Comparison of ENCODE assay signal across 8 cellular contexts in the genomic region with DNA sequence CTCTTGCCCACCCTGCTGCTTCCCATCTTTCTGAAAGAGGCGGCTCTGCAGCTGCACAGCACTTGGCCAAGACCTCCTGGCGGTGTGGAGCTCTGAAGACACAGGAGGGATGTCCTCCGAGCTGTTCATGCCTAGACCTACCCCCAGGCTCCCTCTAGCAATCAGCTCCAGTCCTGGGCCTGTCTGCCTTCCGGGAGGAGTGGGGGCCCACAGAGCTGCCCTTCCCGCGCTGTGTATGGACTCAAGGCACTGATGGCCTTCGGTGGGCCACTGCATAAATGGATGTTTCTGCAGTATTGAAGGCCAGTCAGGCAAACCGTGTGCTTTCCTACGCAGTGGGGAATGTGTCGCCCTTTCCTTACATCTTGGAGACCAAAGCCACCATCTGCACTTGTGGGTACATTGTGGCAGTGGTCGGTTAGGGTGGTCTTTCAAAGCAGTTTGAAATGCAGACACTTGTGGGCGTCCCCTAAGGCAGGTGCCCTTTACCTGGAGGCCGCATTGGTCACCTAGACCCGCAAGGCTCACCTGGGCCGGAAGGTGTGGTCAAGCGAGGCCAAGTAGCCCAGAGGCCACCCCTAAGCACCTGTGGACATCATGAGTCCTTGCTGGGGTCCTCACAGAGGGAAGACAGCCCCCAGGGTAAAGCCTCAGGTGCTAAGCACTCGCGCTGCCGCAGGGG. TPM values are rescaled to one million over a fixed set of nuclear protein-coding genes. Genes with fewer than 3 reads are reported as not detected.
A peak's percentile ranks its signal among the peaks of the same experiment; 100 is the strongest.
DNase-seq lines count a peak whose midpoint lies in the region; ATAC-seq, FAIRE-seq and TF ChIP-seq lines count a peak whose summit lies in the region.

No MANE protein-coding gene starts in this region.

- peak overlapping the region; percentile 84 for H3K18ac ChIP-seq in H1 (ENCODE audit: extremely low read depth, low read length)

- H3K4me3 Mint-ChIP-seq in CD8-positive, alpha-beta memory T cell, result peak overlapping the region; percentile 61 to 91 (median 82)

- peak overlapping the region; percentile 99 for H4K91ac ChIP-seq in H1 (replicated peaks; ENCODE audit: insufficient read length, low read length)

- no peak overlapping the region for H3K23ac ChIP-seq in H1 (ENCODE audit: insufficient read length)

- no peak for ATAC-seq in HG03565 (IDR thresholded peaks at IDR 0.05; ENCODE audit: unreplicated experiment)

- H3K56ac ChIP-seq in H1 (replicated peaks; ENCODE audit: insufficient read length, low read depth, low read length), result peak overlapping the region; percentile 74

- no peaks in the 10 kb centered on the region for H3K27me3 ChIP-seq in CD8-positive, alpha-beta memory T cell (ENCODE audit: insufficient read depth, low read length, poor library complexity, severe bottlenecking)
- H3K27me3 ChIP-seq in H1 (replicated peaks in 1 of 4; ENCODE audit: control insufficient read depth in 3 of 4, extremely low read depth in 1 of 4, insufficient read depth in 3 of 4, low read length in 3 of 4) (no peaks in the 10 kb centered on the region), neuron (ENCODE audit: insufficient read depth, low read length) (no peaks in the 10 kb centered on the region)

- H3K4me2 ChIP-seq in H1 (ENCODE audit: insufficient read depth in 1 of 2, low read depth in 2 of 2, low read length in 2 of 2), result peak overlapping the region; percentile 30 to 67; a peak in 3 of 4 replicates

- no peak overlapping the region for H2AFZ ChIP-seq in H1 (ENCODE audit: low read length)
- H2AFZ ChIP-seq in neuron (ENCODE audit: low read depth, low read length), result peak overlapping the region; percentile 77

- H3K4me1 Mint-ChIP-seq in CD8-positive, alpha-beta memory T cell, result peaks cover 17 to 32% (median 23%) of the 10 kb centered on the region in 3 donors

- DNase-seq in CD8-positive, alpha-beta memory T cell, result peak in 1 of 5 donors; percentile 54
- DNase-seq in NB4 (ENCODE audit: low read depth) (no peak), H1 (ENCODE audit: low read depth in 1 of 2, low spot score in 2 of 2) (no peak), SIG-M5 treated with dmso at 0.1 percent for 504 hours (lab: John Stamatoyannopoulos, UW; ENCODE audit: unreplicated experiment) (no peak), D341Med (ENCODE audit: low spot score) (no peak), NCI-H2171 (lab: John Stamatoyannopoulos, UW) (no peak)

- peak overlapping the region; percentile 83 for H3K4me3 ChIP-seq in CD8-positive, alpha-beta memory T cell (ENCODE audit: low read length)
- H3K4me3 ChIP-seq in NB4 (ENCODE audit: low read depth, low read length) (peak overlapping the region; percentile 53), H1 (ENCODE audit: extremely low read depth in 1 of 4, insufficient read depth in 2 of 4, low read depth in 3 of 4, low read length in 4 of 4) (peak overlapping the region; percentile 2 to 49 (median 31); a peak in 5 of 8 replicates), neuron (ENCODE audit: low read length) (peak overlapping the region; percentile 49)

- H3K27me3 Mint-ChIP-seq in CD8-positive, alpha-beta memory T cell, result no peaks in the 10 kb centered on the region

- peak overlapping the region; percentile 25 for H4K5ac ChIP-seq in H1 (ENCODE audit: insufficient read length, low read depth, low read length)

- no peak; a peak in 1 of 4 replicates for TF ChIP-seq RAD21 in H1 (IDR thresholded peaks at IDR 0.05 in 1 of 2, conservative IDR thresholded peaks at IDR 0.05 in 1 of 2; ENCODE audit: low read depth in 2 of 2, low read length in 2 of 2)

- H3K9ac ChIP-seq in H1 (replicated peaks in 1 of 4; ENCODE audit: extremely low read depth in 1 of 4, low read depth in 3 of 4, low read length in 3 of 4), result peak overlapping the region in 2 of 4 experiments; percentile 56 to 59; a peak in 5 of 7 replicates

- H3K79me1 ChIP-seq in H1 (ENCODE audit: low read depth, low read length), result no peaks in the 10 kb centered on the region; the same call in 1 of the 2 replicates

- H3K9me3 ChIP-seq in CD8-positive, alpha-beta memory T cell (ENCODE audit: low read length), result no peaks in the 10 kb centered on the region
- H3K9me3 ChIP-seq in H1 (ENCODE audit: insufficient read depth in 2 of 2, low read depth in 1 of 2, low read length in 1 of 2), result no peaks in the 10 kb centered on the region
- H3K9me3 ChIP-seq in neuron (ENCODE audit: low read length), result peaks cover 5% of the 10 kb centered on the region

- H3K36me3 ChIP-seq in CD8-positive, alpha-beta memory T cell (ENCODE audit: insufficient read depth, low read length), result no peaks in the 10 kb centered on the region
- H3K36me3 ChIP-seq in H1 (ENCODE audit: control insufficient read depth in 2 of 4, insufficient read depth in 4 of 4, low read length in 3 of 4) (peaks cover 0 to 9% (median 0%) of the 10 kb centered on the region in 4 experiments; a peak in 2 of 8 replicates), neuron (ENCODE audit: insufficient read depth, low read length) (peaks cover 5% of the 10 kb centered on the region)

- WGBS in H1 (ENCODE audit: extremely low coverage in 1 of 2, insufficient coverage in 1 of 2, insufficient read length in 1 of 2, insufficient replicate concordance in 2 of 2, low coverage in 1 of 2, low lambda C conversion rate in 2 of 2, missing lambda C conversion rate in 1 of 2), 2 experiments, result 79% methylated on average over 18 of the region's 19 CpGs; no CpG with 5 or more reads in 1 of the 2 experiments

- TF ChIP-seq CTCF in NB4 (IDR thresholded peaks at IDR 0.05; ENCODE audit: low read depth, low read length), result no peak
- TF ChIP-seq CTCF in H1 (IDR thresholded peaks at IDR 0.05; ENCODE audit: control extremely low read depth in 1 of 3, insufficient read depth in 1 of 3, low read depth in 1 of 3, low read length in 3 of 3), result no peak

- no peak for TF ChIP-seq EP300 in H1 (IDR thresholded peaks at IDR 0.05; ENCODE audit: borderline replicate concordance in 1 of 2, low read depth in 2 of 2, low read length in 2 of 2)

- H3K27ac ChIP-seq in CD8-positive, alpha-beta memory T cell (ENCODE audit: low read depth, low read length), result peak overlapping the region; percentile 88
- H3K27ac ChIP-seq in H1 (ENCODE audit: low read depth, low read length), result peak overlapping the region; percentile 85; the same call in 1 of the 2 replicates

- H3K79me2 ChIP-seq in H1 (ENCODE audit: control insufficient read depth in 1 of 2, insufficient read depth in 2 of 2, low read length in 2 of 2), result peaks cover 0 to 32% of the 10 kb centered on the region in 2 experiments; a peak in 2 of 4 replicates

- no peaks in the 10 kb centered on the region for H4K20me1 ChIP-seq in H1 (replicated peaks in 1 of 2; ENCODE audit: control insufficient read depth in 1 of 2, insufficient read depth in 2 of 2, low read length in 2 of 2)

- peak overlapping the region; percentile 98 for H2BK12ac ChIP-seq in H1 (ENCODE audit: low read depth, low read length)

- peaks cover 0 to 5% (median 0%) of the 10 kb centered on the region in 3 donors for H3K36me3 Mint-ChIP-seq in CD8-positive, alpha-beta memory T cell

- H3K4me1 ChIP-seq in CD8-positive, alpha-beta memory T cell (ENCODE audit: insufficient read depth, low read length), result peaks cover 18% of the 10 kb centered on the region
- H3K4me1 ChIP-seq in H1 (replicated peaks in 1 of 4; ENCODE audit: control insufficient read depth in 3 of 4, insufficient read depth in 4 of 4, low read length in 3 of 4) (peaks cover 8 to 30% (median 13%) of the 10 kb centered on the region in 4 experiments), neuron (ENCODE audit: insufficient read depth, low read length) (peaks cover 16% of the 10 kb centered on the region)

- no peak for FAIRE-seq in H1 (lab: Jason Lieb, UNC)

- H2BK15ac ChIP-seq in H1 (ENCODE audit: low read length), result peak overlapping the region; percentile 73

- H3K4ac ChIP-seq in H1 (replicated peaks; ENCODE audit: insufficient read length, low read depth, low read length), result peak overlapping the region; percentile 99

- H3K27ac Mint-ChIP-seq in CD8-positive, alpha-beta memory T cell, result peak overlapping the region; percentile 76 to 94 (median 87)

- H4K8ac ChIP-seq in H1 (ENCODE audit: extremely low read depth, insufficient read depth, low read length), result peak overlapping the region; percentile 97

- H2BK120ac ChIP-seq in H1 (replicated peaks; ENCODE audit: low read depth, low read length), result peak overlapping the region; percentile 94

- H3K9me3 Mint-ChIP-seq in CD8-positive, alpha-beta memory T cell, result no peaks in the 10 kb centered on the region

- H2BK20ac ChIP-seq in H1 (ENCODE audit: low read length), result peak overlapping the region; percentile 74

- H3K14ac ChIP-seq in H1 (ENCODE audit: insufficient read length), result peak overlapping the region; percentile 83

- peak overlapping the region; percentile 92 for H2AK5ac ChIP-seq in H1 (ENCODE audit: low read depth, low read length)

- H3K23me2 ChIP-seq in H1 (ENCODE audit: low read depth, low read length), result peaks cover 2% of the 10 kb centered on the region; the same call in 1 of the 2 replicates

- H2BK5ac ChIP-seq in H1 (ENCODE audit: low read depth, low read length), result peak overlapping the region; percentile 93

- CTCF ChIA-PET in CD8-positive, alpha-beta memory T cell (lab: Charles Lee), result interaction anchor here (1.0 kb wide), 1 partner anchor 8 kb away, joined by 3 read pairs; no protein-coding TSS in a partner anchor
- CTCF ChIA-PET in H1 (lab: Charles Lee; ENCODE audit: partially characterized antibody), result interaction anchor here (0.8 to 1.4 kb wide), 3 partner anchors 16 to 76 kb away, joined by 3 to 4 read pairs (median 3); no protein-coding TSS in a partner anchor

- POLR2A ChIA-PET in CD8-positive, alpha-beta memory T cell (lab: Charles Lee), result interaction anchor here (0.6 to 1.3 kb wide), 7 partner anchors 7 to 1652 kb away, joined by 3 to 13 read pairs (median 3); a partner anchor contains a TSS
- POLR2A ChIA-PET in H1 (lab: Charles Lee; ENCODE audit: partially characterized antibody), result interaction anchor here (0.8 to 3.7 kb wide), 12 partner anchors 10 to 48 kb away, joined by 3 to 22 read pairs (median 5); a partner anchor contains a TSS

- TF ChIP-seq POLR2A in NB4 (IDR thresholded peaks at IDR 0.05; ENCODE audit: extremely low read depth, insufficient read length), result no peak
- no peak for TF ChIP-seq POLR2A in H1 (IDR thresholded peaks at IDR 0.05; ENCODE audit: control extremely low read depth in 1 of 2, low read depth in 2 of 2, low read length in 2 of 2)

RNA-seq across cellular contexts. Expression of a gene that starts 0.9 kb away (rescaled TPM):
- 10 to 100 TPM; 22.8 to 22.9 TPM for total RNA-seq in CD8-positive, alpha-beta memory T cell
- 18.6 TPM for polyA plus RNA-seq in CD8-positive, alpha-beta memory T cell
- total RNA-seq in H1 (2021; fragmentation: NEBNext Ultra II Directional; extraction: Animal tissue kit (Norgen Biotek cat#: 25700)), result 31.3 and 31.9 TPM in 2 replicates
- 20.4 and 30.7 TPM in 2 replicates for polyA plus RNA-seq in H1 (2011; rRNA removed)
- 36.3 TPM for polyA plus RNA-seq in H1 (2011; cell fraction: cytosol; rRNA removed)
- 27.8 TPM for polyA plus RNA-seq in H1 (2011; cell fraction: nucleus; rRNA removed)
- 15.7 to 22.7 TPM (median 18.7 TPM) in 4 replicates for polyA plus RNA-seq in H1 (2012, experiment 1 of 2)
- 5.0 TPM for polyA plus RNA-seq in H1 (2012, experiment 2 of 2)
- polyA plus RNA-seq in H1 (2013, experiment 1 of 2), result 10.9 TPM
- 9.7 TPM for polyA plus RNA-seq in H1 (2013, experiment 2 of 2)
- polyA minus RNA-seq in H1 (2011; rRNA and poly(A)+ RNA removed), result 56.6 and 90.5 TPM in 2 replicates
- polyA minus RNA-seq in H1 (2011; cell fraction: cytosol; rRNA and poly(A)+ RNA removed), result 19.1 TPM
- 56.2 TPM for polyA minus RNA-seq in H1 (2011; cell fraction: nucleus; rRNA and poly(A)+ RNA removed)

RNA-seq across cellular contexts. Expression of a gene that starts 48.0 kb away (rescaled TPM):
- total RNA-seq in CD8-positive, alpha-beta memory T cell, result not detected
- not detected for polyA plus RNA-seq in CD8-positive, alpha-beta memory T cell
- total RNA-seq in H1 (2021; fragmentation: NEBNext Ultra II Directional; extraction: Animal tissue kit (Norgen Biotek cat#: 25700)), result 14.9 and 17.7 TPM in 2 replicates
- 4.0 and 4.2 TPM in 2 replicates for polyA plus RNA-seq in H1 (2011; rRNA removed)
- polyA plus RNA-seq in H1 (2011; cell fraction: cytosol; rRNA removed), result 5.6 TPM
- polyA plus RNA-seq in H1 (2011; cell fraction: nucleus; rRNA removed), result 4.1 TPM
- 5.0 to 5.6 TPM (median 5.4 TPM) in 4 replicates for polyA plus RNA-seq in H1 (2012, experiment 1 of 2)
- polyA plus RNA-seq in H1 (2012, experiment 2 of 2), result 2.3 TPM
- polyA plus RNA-seq in H1 (2013, experiment 1 of 2), result 95.5 TPM
- 113 TPM for polyA plus RNA-seq in H1 (2013, experiment 2 of 2)
- polyA minus RNA-seq in H1 (2011; rRNA and poly(A)+ RNA removed), result 2.5 and 3.7 TPM in 2 replicates
- 2.5 TPM for polyA minus RNA-seq in H1 (2011; cell fraction: cytosol; rRNA and poly(A)+ RNA removed)
- 1.2 TPM for polyA minus RNA-seq in H1 (2011; cell fraction: nucleus; rRNA and poly(A)+ RNA removed)

Comparison
In these comparisons a context has a peak if more than half of its experiments do, and no peak if none do; other contexts are left out.
1. H3K4me3 ChIP-seq: peak in every context shown above with its lines; median percentile 83 in CD8-positive, alpha-beta memory T cell; 53 in NB4; 49 in neuron; 31 in H1.
2. RNA of a gene that starts 48.0 kb away (total RNA-seq): 14.9 to 17.7 TPM in H1; not detected in CD8-positive, alpha-beta memory T cell; every median in the first group is over 10 times any median in the second.